20 cellular contexts compared by ENCODE assay signal in genomic region chr10:10259013-10259412, GRCh38.
A peak's percentile ranks its signal among the peaks of the same experiment; 100 is the strongest.
DNase-seq lines count a peak whose midpoint lies in the region; ATAC-seq, FAIRE-seq and TF ChIP-seq lines count a peak whose summit lies in the region.
"Had no signal": no experiment of that assay in that cellular context is flagged by ENCODE, and none has a peak within 500 bp of the region (broad histone marks: within the 10 kb centered on the region; RNA-seq: fewer than 3 reads in every experiment).

No MANE protein-coding gene starts in this region.

- no peaks in the 10 kb centered on the region for H3K9me2 ChIP-seq in OCI-LY7 (ENCODE audit: insufficient read depth, low read length)

- no peaks in the 10 kb centered on the region for H3K79me1 ChIP-seq in H1 (ENCODE audit: low read depth, low read length)
- no peaks in the 10 kb centered on the region for H3K79me1 ChIP-seq in mesendoderm (ENCODE audit: low read length)

- no peak overlapping the region for H2BK20ac ChIP-seq in H1 (ENCODE audit: low read length)

- H3K18ac ChIP-seq in H1 (ENCODE audit: extremely low read depth, low read length) (no peak overlapping the region), mesendoderm (ENCODE audit: low read length) (no peak overlapping the region)

- H2AFZ ChIP-seq in OCI-LY7 (ENCODE audit: low read length), result no peak overlapping the region
- no peak overlapping the region for H2AFZ ChIP-seq in H1 (ENCODE audit: low read length)
- no peak overlapping the region for H2AFZ ChIP-seq in HepG2 (ENCODE audit: low read length)

- in situ Hi-C loops in HepG2 (cut with HindIII; ENCODE audit: extremely low pct_ligation_motif_present, low pct_unique_long_range_greater_than_20kb), result no loop called here

- H3K36me3 ChIP-seq in GM06990 (ENCODE audit: control insufficient read depth, insufficient read depth, low read length) (no peaks in the 10 kb centered on the region), OCI-LY7 (ENCODE audit: insufficient read depth, low read length) (no peaks in the 10 kb centered on the region), H1 (ENCODE audit: control insufficient read depth in 2 of 4, insufficient read depth in 4 of 4, low read length in 3 of 4) (no peaks in the 10 kb centered on the region), mesendoderm (ENCODE audit: control insufficient read depth, insufficient read depth, low read length) (no peaks in the 10 kb centered on the region), HepG2 (replicated peaks in 1 of 2; ENCODE audit: control insufficient read depth in 1 of 2, insufficient read depth in 2 of 2, low read length in 2 of 2) (no peaks in the 10 kb centered on the region)
- H3K36me3 ChIP-seq: BLaER1, HAP-1 had no signal

- no peak overlapping the region for H2BK5ac ChIP-seq in H1 (ENCODE audit: low read depth, low read length)
- no peak overlapping the region for H2BK5ac ChIP-seq in mesendoderm (ENCODE audit: low read length)

- H4K20me1 ChIP-seq in OCI-LY7 (ENCODE audit: insufficient read depth, low read length) (no peaks in the 10 kb centered on the region), H1 (replicated peaks in 1 of 2; ENCODE audit: control insufficient read depth in 1 of 2, insufficient read depth in 2 of 2, low read length in 2 of 2) (no peaks in the 10 kb centered on the region), HepG2 (ENCODE audit: insufficient read depth, low read length) (no peaks in the 10 kb centered on the region)
- H4K20me1 ChIP-seq: BLaER1 had no signal

- whole genome bisulfite sequencing in H1 (ENCODE audit: extremely low coverage in 1 of 2, insufficient coverage in 1 of 2, insufficient read length in 1 of 2, insufficient replicate concordance in 2 of 2, low coverage in 1 of 2, low lambda C conversion rate in 2 of 2, missing lambda C conversion rate in 1 of 2), 2 experiments, result 98% methylated on average over 4 of the region's 4 CpGs; no CpG with 5 or more reads in 1 of the 2 experiments
- WGBS in mesendoderm (ENCODE audit: extremely low coverage, insufficient coverage, low lambda C conversion rate), result no CpG with 5 or more reads among the region's 4 CpGs
- 18% methylated on average over 2 of the region's 4 CpGs for WGBS in HepG2 (ENCODE audit: low lambda C conversion rate)

- H2BK120ac ChIP-seq in H1 (replicated peaks; ENCODE audit: low read depth, low read length) (no peak overlapping the region), mesendoderm (ENCODE audit: low read depth, low read length) (no peak overlapping the region)

- no peak overlapping the region for H3K4me3 ChIP-seq in GM06990 (replicated peaks; ENCODE audit: low read depth, low read length)
- H3K4me3 ChIP-seq in OCI-LY7 (ENCODE audit: low read depth, low read length, poor library complexity, severe bottlenecking), result no peak overlapping the region
- H3K4me3 ChIP-seq in H1 (ENCODE audit: extremely low read depth in 1 of 4, insufficient read depth in 2 of 4, low read depth in 3 of 4, low read length in 4 of 4), result no peak overlapping the region
- no peak overlapping the region for H3K4me3 ChIP-seq in mesendoderm (ENCODE audit: low read length)
- H3K4me3 ChIP-seq in HepG2 (replicated peaks in 1 of 3; ENCODE audit: insufficient read depth in 1 of 3, low read depth in 2 of 3, low read length in 3 of 3), result no peak overlapping the region
- H3K4me3 ChIP-seq: BLaER1, HAP-1 had no signal

- CTCF ChIA-PET in OCI-LY7 (lab: Charles Lee; ENCODE audit: unreplicated experiment), result no interaction called here
- CTCF ChIA-PET in H1 (lab: Charles Lee; ENCODE audit: partially characterized antibody), result interaction anchor here (1.0 kb wide), 2 partner anchors 37 to 48 kb away, joined by 3 read pairs; no protein-coding TSS in a partner anchor
- CTCF ChIA-PET in HepG2 (lab: Yijun Ruan, JAX; ENCODE audit: low intra/inter-chr PET ratio, low total read pairs), result no interaction called here

- TF ChIP-seq RAD21 in H1 (IDR thresholded peaks at IDR 0.05 in 1 of 2, conservative IDR thresholded peaks at IDR 0.05 in 1 of 2; ENCODE audit: low read depth in 2 of 2, low read length in 2 of 2), result peak; percentile 13 to 23; a peak in 3 of 4 replicates
- TF ChIP-seq RAD21 in HepG2 (CRISPR knock-in tag; IDR thresholded peaks at IDR 0.05), result no peak

- TF ChIP-seq EP300 in H1 (IDR thresholded peaks at IDR 0.05; ENCODE audit: borderline replicate concordance in 1 of 2, low read depth in 2 of 2, low read length in 2 of 2), result no peak
- TF ChIP-seq EP300 in HepG2 (IDR thresholded peaks at IDR 0.05; ENCODE audit: low read depth in 2 of 2, low read length in 2 of 2), result no peak
- TF ChIP-seq EP300 in HepG2 (CRISPR knock-in tag; IDR thresholded peaks at IDR 0.05; ENCODE audit: borderline replicate concordance), result no peak

- DNase-seq in GM06990 (ENCODE audit: extremely low read depth, insufficient read length) (no peak), OCI-LY7 (ENCODE audit: low spot score) (no peak), H1 (ENCODE audit: low read depth in 1 of 2, low spot score in 2 of 2) (no peak), mesendoderm (peak; percentile 5), SHP77 (lab: John Stamatoyannopoulos, UW) (no peak), NCI-H2171 treated with DMSO at 0.1 percent for 48 hours (lab: John Stamatoyannopoulos, UW) (no peak), HepG2 (ENCODE audit: low spot score) (no peak)
- DNase-seq: CD4-positive, alpha-beta T cell; CD8-positive, alpha-beta memory T cell; DMS 273 treated with DMSO at 0.1 percent for 48 hours; DMS53; DMS79 treated with DMSO at 0.1 percent for 48 hours; GF-D8; HFFc6 had no signal

- intact Hi-C loops in OCI-LY7 (cut with micrococcal nuclease; ENCODE audit: unreplicated experiment) (no loop called here), HepG2 (cut with micrococcal nuclease; ENCODE audit: unreplicated experiment) (no loop called here)

- no peak overlapping the region for H3K4me2 ChIP-seq in OCI-LY7 (ENCODE audit: low read length)
- no peak overlapping the region for H3K4me2 ChIP-seq in H1 (ENCODE audit: insufficient read depth in 1 of 2, low read depth in 2 of 2, low read length in 2 of 2)
- no peak overlapping the region for H3K4me2 ChIP-seq in mesendoderm (ENCODE audit: low read length)
- H3K4me2 ChIP-seq in HepG2 (ENCODE audit: low read depth, low read length), result no peak overlapping the region
- H3K4me2 ChIP-seq: BLaER1 had no signal

- H3K79me2 ChIP-seq in OCI-LY7 (ENCODE audit: insufficient read depth, low read depth, low read length) (no peaks in the 10 kb centered on the region), H1 (ENCODE audit: control insufficient read depth in 1 of 2, insufficient read depth in 2 of 2, low read length in 2 of 2) (no peaks in the 10 kb centered on the region), mesendoderm (ENCODE audit: control insufficient read depth, insufficient read depth, low read length) (no peaks in the 10 kb centered on the region), HepG2 (ENCODE audit: insufficient read depth, low read length) (no peaks in the 10 kb centered on the region)

- BruUV-seq in OCI-LY7 (replicated peaks; lab: Mats Ljungman, UMichigan), result no TSS peak
- no TSS peak for BruUV-seq in HepG2 (replicated peaks; lab: Mats Ljungman, UMichigan)

- no peak overlapping the region for H2BK12ac ChIP-seq in H1 (ENCODE audit: low read depth, low read length)

- H3K9ac ChIP-seq in H1 (replicated peaks in 1 of 4; ENCODE audit: extremely low read depth in 1 of 4, low read depth in 3 of 4, low read length in 3 of 4), result no peak overlapping the region
- no peak overlapping the region for H3K9ac ChIP-seq in mesendoderm (ENCODE audit: low read length)
- no peak overlapping the region for H3K9ac ChIP-seq in HepG2 (ENCODE audit: insufficient read depth, low read depth, low read length)
- H3K9ac ChIP-seq: BLaER1 had no signal

- no peak overlapping the region for H3K4ac ChIP-seq in H1 (replicated peaks; ENCODE audit: insufficient read length, low read depth, low read length)
- no peak overlapping the region for H3K4ac ChIP-seq in mesendoderm (ENCODE audit: low read depth, low read length)

- ATAC-seq in HG02623 (IDR thresholded peaks at IDR 0.05; ENCODE audit: unreplicated experiment) (no peak), HepG2 (no peak)

- no peak overlapping the region for H2AK5ac ChIP-seq in H1 (ENCODE audit: low read depth, low read length)
- no peak overlapping the region for H2AK5ac ChIP-seq in mesendoderm (ENCODE audit: low read length)

- H4K5ac ChIP-seq in H1 (ENCODE audit: insufficient read length, low read depth, low read length) (no peak overlapping the region), mesendoderm (ENCODE audit: low read length) (no peak overlapping the region)

- H3K27ac ChIP-seq in OCI-LY7 (ENCODE audit: low read depth, low read length, poor library complexity, severe bottlenecking), result no peak overlapping the region
- H3K27ac ChIP-seq in H1 (ENCODE audit: low read depth, low read length), result no peak overlapping the region
- H3K27ac ChIP-seq in mesendoderm (ENCODE audit: low read depth, low read length), result no peak overlapping the region
- no peak overlapping the region for H3K27ac ChIP-seq in HepG2 (ENCODE audit: extremely low read length, insufficient read depth, low read length)
- H3K27ac ChIP-seq: BLaER1 had no signal

- H3K9me3 ChIP-seq in OCI-LY7 (ENCODE audit: low read length) (0 out of 2 replicates have a peak, but pooled peaks cover 5% of the 10 kb centered on the region), H1 (ENCODE audit: insufficient read depth in 2 of 2, low read depth in 1 of 2, low read length in 1 of 2) (peaks cover 5 to 8% of the 10 kb centered on the region in 2 experiments; a peak in 2 of 4 replicates), HepG2 (ENCODE audit: low read length) (peaks cover 64% of the 10 kb centered on the region)
- H3K9me3 ChIP-seq: HAP-1 had no signal

- no peaks in the 10 kb centered on the region for H3K27me3 ChIP-seq in GM06990 (replicated peaks; ENCODE audit: control insufficient read depth, insufficient read depth, low read length)
- no peaks in the 10 kb centered on the region for H3K27me3 ChIP-seq in H1 (replicated peaks in 1 of 4; ENCODE audit: control insufficient read depth in 3 of 4, extremely low read depth in 1 of 4, insufficient read depth in 3 of 4, low read length in 3 of 4)
- H3K27me3 ChIP-seq in mesendoderm (ENCODE audit: insufficient read depth, low read length, poor library complexity), result no peaks in the 10 kb centered on the region
- no peaks in the 10 kb centered on the region for H3K27me3 ChIP-seq in HepG2 (ENCODE audit: control insufficient read depth in 1 of 2, insufficient read depth in 2 of 2, low read length in 2 of 2)
- H3K27me3 ChIP-seq: BLaER1 had no signal

- H4K8ac ChIP-seq in H1 (ENCODE audit: extremely low read depth, insufficient read depth, low read length), result no peak overlapping the region
- H4K8ac ChIP-seq in mesendoderm (ENCODE audit: low read depth, low read length), result no peak overlapping the region

- H3K56ac ChIP-seq in H1 (replicated peaks; ENCODE audit: insufficient read length, low read depth, low read length) (no peak overlapping the region), mesendoderm (ENCODE audit: low read length) (no peak overlapping the region)

- H3K4me1 ChIP-seq in OCI-LY7 (ENCODE audit: insufficient read depth, low read length, poor library complexity, severe bottlenecking), result no peaks in the 10 kb centered on the region
- no peaks in the 10 kb centered on the region for H3K4me1 ChIP-seq in H1 (replicated peaks in 1 of 4; ENCODE audit: control insufficient read depth in 3 of 4, insufficient read depth in 4 of 4, low read length in 3 of 4)
- H3K4me1 ChIP-seq in mesendoderm (ENCODE audit: control insufficient read depth, low read depth, low read length), result no peaks in the 10 kb centered on the region
- H3K4me1 ChIP-seq in HepG2 (ENCODE audit: insufficient read depth, low read length), result no peaks in the 10 kb centered on the region
- H3K4me1 ChIP-seq: BLaER1, HAP-1 had no signal

- no peak overlapping the region for H2BK15ac ChIP-seq in H1 (ENCODE audit: low read length)
- no peak overlapping the region for H2BK15ac ChIP-seq in mesendoderm (replicated peaks; ENCODE audit: low read depth)

- TF ChIP-seq POLR2A in H1 (IDR thresholded peaks at IDR 0.05; ENCODE audit: control extremely low read depth in 1 of 2, low read depth in 2 of 2, low read length in 2 of 2) (no peak), HepG2 (IDR thresholded peaks at IDR 0.05; ENCODE audit: insufficient read depth in 1 of 2, low read depth in 2 of 2, low read length in 2 of 2) (no peak)

- no peaks in the 10 kb centered on the region for H3K23me2 ChIP-seq in H1 (ENCODE audit: low read depth, low read length)

- H3K14ac ChIP-seq in H1 (ENCODE audit: insufficient read length), result no peak overlapping the region

- TF ChIP-seq CTCF in GM06990 (IDR thresholded peaks at IDR 0.05; ENCODE audit: insufficient read depth, low read length, poor library complexity, severe bottlenecking), result peak; percentile 12
- 0 out of 2 replicates have a peak, but pooled peaks have one; percentile 12 for TF ChIP-seq CTCF in OCI-LY7 (conservative IDR thresholded peaks at IDR 0.05; ENCODE audit: low read length)
- TF ChIP-seq CTCF in H1 (IDR thresholded peaks at IDR 0.05; ENCODE audit: control extremely low read depth in 1 of 3, insufficient read depth in 1 of 3, low read depth in 1 of 3, low read length in 3 of 3), result peak in 1 of 3 experiments; percentile 43; a peak in 1 of 4 replicates
- no peak for TF ChIP-seq CTCF in HepG2 (CRISPR knock-in tag; IDR thresholded peaks at IDR 0.05)

- POLR2A ChIA-PET in OCI-LY7 (lab: Charles Lee), result interaction anchor here (0.6 kb wide), 1 partner anchor 283 kb away, joined by 3 read pairs; no protein-coding TSS in a partner anchor
- POLR2A ChIA-PET in H1 (lab: Charles Lee; ENCODE audit: partially characterized antibody), result no interaction called here
- POLR2A ChIA-PET in HepG2 (lab: Yijun Ruan, JAX), result no interaction called here

- no peak overlapping the region for H4K91ac ChIP-seq in H1 (replicated peaks; ENCODE audit: insufficient read length, low read length)

- no peak for FAIRE-seq in H1 (lab: Jason Lieb, UNC)
- FAIRE-seq in HepG2 (lab: Jason Lieb, UNC), result no peak
- FAIRE-seq: A204.1, D721Med, GM18507 had no signal

- no peak overlapping the region for H3K23ac ChIP-seq in H1 (ENCODE audit: insufficient read length)
- H3K23ac ChIP-seq in mesendoderm (ENCODE audit: low read length), result no peak overlapping the region
